Comparison of ENCODE assay signal across 15 cellular contexts in genomic region chr16:14400285-14400977, GRCh38.
DNase-seq lines count a peak whose midpoint lies in the region; ATAC-seq and TF ChIP-seq lines count a peak whose summit lies in the region.
"Had no signal": no experiment of that assay in that cellular context is flagged by ENCODE, and none has a peak within 500 bp of the region (broad histone marks: within the 10 kb centered on the region; RNA-seq: fewer than 3 reads in every experiment).

No MANE protein-coding gene starts in this region.

- RAD21 ChIA-PET in HCT116 (lab: Charles Lee; ENCODE audit: low non-redundant PET in 1 of 2, low total read pairs in 2 of 2, uncharacterized antibody in 2 of 2, unreplicated experiment in 2 of 2): no interaction called here

- H3F3A ChIP-seq in PC-9 (ENCODE audit: insufficient read depth, low read depth): peaks cover 47% of the 10 kb centered on the region

- H3K27me3 ChIP-seq in HCT116 (ENCODE audit: insufficient read depth, low read length) (no peaks in the 10 kb centered on the region), PC-9 (ENCODE audit: insufficient read depth, low read depth) (no peaks in the 10 kb centered on the region), esophagus squamous epithelium (no peaks in the 10 kb centered on the region), skeletal muscle satellite cell (ENCODE audit: control insufficient read depth, insufficient read depth, low read length) (no peaks in the 10 kb centered on the region)
- H3K27me3 ChIP-seq: neutrophil had no signal

- H3K4me2 ChIP-seq in HCT116 (ENCODE audit: low read length): peak overlapping the region; percentile 70
- peak overlapping the region; percentile 82 for H3K4me2 ChIP-seq in PC-9
- peak overlapping the region; percentile 89 for H3K4me2 ChIP-seq in skeletal muscle satellite cell (ENCODE audit: low read length)

- H4K20me1 ChIP-seq in HCT116 (ENCODE audit: insufficient read depth) (no peaks in the 10 kb centered on the region), PC-9 (ENCODE audit: insufficient read depth) (no peaks in the 10 kb centered on the region)

- DNase-seq in HCT116 (ENCODE audit: low read depth, low spot score) (no peak), PC-9 (no peak), esophagus squamous epithelium (lab: John Stamatoyannopoulos, UW) (no peak)
- DNase-seq in central memory CD4-positive, alpha-beta T cell: no peak
- DNase-seq: activated CD4-positive, alpha-beta T cell treated with anti-CD3 and anti-CD28 coated beads for 36 hours; activated naive CD4-positive, alpha-beta T cell treated with anti-CD3 and anti-CD28 coated beads, Interleukin-2, amount 50 U/mL, for 16 hours; effector memory CD8-positive, alpha-beta T cell; HCEC 1CT; NCI-H2081 had no signal

- H3K9me3 ChIP-seq in HCT116 (ENCODE audit: control insufficient read depth in 1 of 2, insufficient read depth in 1 of 2, low read depth in 1 of 2, low read length in 2 of 2) (no peaks in the 10 kb centered on the region), PC-9 (ENCODE audit: insufficient read depth, low read depth) (no peaks in the 10 kb centered on the region), esophagus squamous epithelium (no peaks in the 10 kb centered on the region), skeletal muscle satellite cell (replicated peaks; ENCODE audit: low read length) (no peaks in the 10 kb centered on the region)
- H3K9me3 ChIP-seq: neutrophil had no signal

- POLR2A ChIA-PET in HCT116 (lab: Charles Lee): no interaction called here
- POLR2A ChIA-PET in PC-9 (lab: Charles Lee; ENCODE audit: unreplicated experiment): interaction anchor here (0.7 kb wide), 1 partner anchor 27 kb away, joined by 3 read pairs; no protein-coding TSS in a partner anchor

- H3K4me1 ChIP-seq in HCT116 (ENCODE audit: control insufficient read depth in 1 of 2, insufficient read depth in 2 of 2, low read length in 2 of 2) (peaks cover 46 to 72% of the 10 kb centered on the region in 2 experiments), PC-9 (replicated peaks; ENCODE audit: insufficient read depth) (peaks cover 51% of the 10 kb centered on the region), esophagus squamous epithelium (peaks cover 8 to 39% (median 18%) of the 10 kb centered on the region in 3 donors), skeletal muscle satellite cell (ENCODE audit: control insufficient read depth, insufficient read depth, low read length) (peaks cover 22% of the 10 kb centered on the region)

- peak overlapping the region; percentile 39 for H3K9ac ChIP-seq in HCT116 (ENCODE audit: low read length)
- peak overlapping the region; percentile 75 for H3K9ac ChIP-seq in skeletal muscle satellite cell (ENCODE audit: low read depth, low read length)

- no peaks in the 10 kb centered on the region for H3K36me3 ChIP-seq in HCT116 (ENCODE audit: control insufficient read depth in 1 of 2, insufficient read depth in 2 of 2, low read length in 2 of 2)
- H3K36me3 ChIP-seq in PC-9 (ENCODE audit: low read depth): no peaks in the 10 kb centered on the region
- no peaks in the 10 kb centered on the region for H3K36me3 ChIP-seq in esophagus squamous epithelium
- H3K36me3 ChIP-seq in skeletal muscle satellite cell (ENCODE audit: insufficient read depth, low read length): no peaks in the 10 kb centered on the region
- H3K36me3 ChIP-seq: neutrophil had no signal

- H2AFZ ChIP-seq in HCT116 (ENCODE audit: low read depth, low read length, poor library complexity, severe bottlenecking): no peak overlapping the region
- peak overlapping the region; percentile 71; the same call in 1 of the 2 replicates for H2AFZ ChIP-seq in PC-9

- ATAC-seq in HCT116 (no peak), HG02885 (IDR thresholded peaks at IDR 0.05; ENCODE audit: poor library complexity, unreplicated experiment) (no peak), GM21737 (IDR thresholded peaks at IDR 0.05; ENCODE audit: unreplicated experiment) (no peak)
- ATAC-seq: effector memory CD8-positive, alpha-beta T cell; stimulated activated effector memory CD8-positive, alpha-beta T cell treated with anti-CD3 and anti-CD28 coated beads, Interleukin-12 subunit alpha, Interleukin-12 subunit beta, amount 100 ng/mL, for 72 hours had no signal

- no peak for TF ChIP-seq POLR2A in HCT116 (IDR thresholded peaks at IDR 0.05; ENCODE audit: borderline replicate concordance, extremely low read depth, insufficient read depth, insufficient read length)
- no peak for TF ChIP-seq POLR2A in esophagus squamous epithelium (IDR thresholded peaks at IDR 0.05)

- no peak for TF ChIP-seq CTCF in HCT116 (IDR thresholded peaks at IDR 0.05 in 2 of 3, conservative IDR thresholded peaks at IDR 0.05 in 1 of 3; ENCODE audit: borderline replicate concordance in 1 of 3, insufficient read depth in 1 of 3, low read depth in 2 of 3, low read length in 2 of 3)
- no peak for TF ChIP-seq CTCF in PC-9 (conservative IDR thresholded peaks at IDR 0.05)
- no peak for TF ChIP-seq CTCF in esophagus squamous epithelium (IDR thresholded peaks at IDR 0.05)

- peak overlapping the region; percentile 91 for H3K27ac ChIP-seq in HCT116 (ENCODE audit: low read depth, low read length)
- H3K27ac ChIP-seq in PC-9: peak overlapping the region; percentile 92
- peak overlapping the region; percentile 34 to 80 (median 78) for H3K27ac ChIP-seq in esophagus squamous epithelium
- H3K27ac ChIP-seq: neutrophil had no signal

- CTCF ChIA-PET in HCT116 (lab: Charles Lee) (no interaction called here), PC-9 (lab: Charles Lee) (no interaction called here)

- no peaks in the 10 kb centered on the region for H3K79me2 ChIP-seq in HCT116 (ENCODE audit: insufficient read depth, low read length)
- peaks cover 13% of the 10 kb centered on the region; the same call in 1 of the 2 replicates for H3K79me2 ChIP-seq in PC-9 (ENCODE audit: low read depth)

- TF ChIP-seq RAD21 in HCT116 (IDR thresholded peaks at IDR 0.05; ENCODE audit: low read depth): no peak

- intact Hi-C loops in HCT116 (cut with micrococcal nuclease) (no loop called here), PC-9 (cut with micrococcal nuclease; ENCODE audit: unreplicated experiment) (loop anchor here (1.0 kb wide), 1 partner anchor 101 kb away; no protein-coding TSS in a partner anchor), esophagus squamous epithelium (cut with DNase I) (no loop called here)

- no peak overlapping the region for H3K4me3 ChIP-seq in HCT116 (replicated peaks in 1 of 2; ENCODE audit: low read depth in 1 of 2, low read length in 2 of 2)
- H3K4me3 ChIP-seq in PC-9: peak overlapping the region; percentile 45
- H3K4me3 ChIP-seq in esophagus squamous epithelium: no peak overlapping the region
- peak overlapping the region; percentile 64 for H3K4me3 ChIP-seq in skeletal muscle satellite cell (ENCODE audit: low read length)
- H3K4me3 ChIP-seq: skin epidermis had no signal

- no peaks in the 10 kb centered on the region for H3K9me2 ChIP-seq in HCT116 (ENCODE audit: insufficient read depth)
- no peaks in the 10 kb centered on the region for H3K9me2 ChIP-seq in PC-9 (ENCODE audit: insufficient read depth)

- 69 to 78% methylated on average over 13 to 15 of the region's 23 CpGs for WGBS in esophagus squamous epithelium, 2 donors

- BruUV-seq in HCT116 (replicated peaks; lab: Mats Ljungman, UMichigan): no TSS peak
- no TSS peak for BruUV-seq in PC-9 (replicated peaks; lab: Mats Ljungman, UMichigan)

TF ChIP-seq in HCT116, 20 proteins besides CTCF, POLR2A, EP300 and RAD21 (continues in another document):
- TF ChIP-seq ZBTB33 (IDR thresholded peaks at IDR 0.05; ENCODE audit: extremely low read depth, insufficient replicate concordance, low read length) (no peak), ATF3 (IDR thresholded peaks at IDR 0.05) (no peak), EZH2 (IDR thresholded peaks at IDR 0.05) (no peak), TCF7L2 (IDR thresholded peaks at IDR 0.05; ENCODE audit: borderline replicate concordance, extremely low read depth, insufficient read depth, insufficient read length) (no peak), MAX (IDR thresholded peaks at IDR 0.05) (no peak), ZNF274 (IDR thresholded peaks at IDR 0.05; ENCODE audit: low read depth, low read length) (no peak), SRF (IDR thresholded peaks at IDR 0.05; ENCODE audit: low read depth) (no peak)

Comparison
In these comparisons a context has a peak if more than half of its experiments do, and no peak if none do; other contexts are left out.
1. H3K4me3 ChIP-seq: peak in PC-9 (single experiment) and skeletal muscle satellite cell (single experiment); none in HCT116 (0 of 2) and esophagus squamous epithelium (0 of 4).
2. Peak in every context shown above with its lines, with median percentiles within 50 percentile points of each other: H3K27ac ChIP-seq and H3K4me2 ChIP-seq.